2 cellular contexts compared by ENCODE assay signal in genomic region chrX:48617542-48618340, GRCh38.
TF ChIP-seq lines count a peak whose summit lies in the region.

No MANE protein-coding gene starts in this region.

TF ChIP-seq in liver, 16 proteins besides CTCF, POLR2A, EP300 and RAD21 (continued from another document):
- no peak for TF ChIP-seq MAX (IDR thresholded peaks at IDR 0.05)

TF ChIP-seq in HepG2, 621 proteins besides CTCF, POLR2A, EP300 and RAD21 (continued from another document):
- TF ChIP-seq ZC3H13 (CRISPR knock-in tag; IDR thresholded peaks at IDR 0.05): no peak
- TF ChIP-seq ZNF572 (CRISPR knock-in tag; IDR thresholded peaks at IDR 0.05): no peak
- no peak for TF ChIP-seq KLF16 (CRISPR knock-in tag; IDR thresholded peaks at IDR 0.05)
- no peak for TF ChIP-seq SUZ12 (IDR thresholded peaks at IDR 0.05; ENCODE audit: low read depth, low read length)
- no peak for TF ChIP-seq ZFP82 (CRISPR knock-in tag; IDR thresholded peaks at IDR 0.05; ENCODE audit: borderline replicate concordance)
- no peak for TF ChIP-seq ZBTB8A (CRISPR knock-in tag; IDR thresholded peaks at IDR 0.05; ENCODE audit: borderline replicate concordance, low read depth)
- TF ChIP-seq TCF12 (IDR thresholded peaks at IDR 0.05): no peak
- no peak for TF ChIP-seq TCF12 (CRISPR knock-in tag; IDR thresholded peaks at IDR 0.05)
- no peak for TF ChIP-seq GMEB1 (CRISPR knock-in tag; IDR thresholded peaks at IDR 0.05; ENCODE audit: borderline replicate concordance)
- no peak for TF ChIP-seq ZNF83 (CRISPR knock-in tag; IDR thresholded peaks at IDR 0.05; ENCODE audit: borderline replicate concordance)
- TF ChIP-seq PAX8 (CRISPR knock-in tag; IDR thresholded peaks at IDR 0.05; ENCODE audit: borderline replicate concordance): no peak
- no peak for TF ChIP-seq HMG20A (CRISPR knock-in tag; IDR thresholded peaks at IDR 0.05; ENCODE audit: borderline replicate concordance)
- no peak for TF ChIP-seq ZFY (CRISPR knock-in tag; IDR thresholded peaks at IDR 0.05)
